ENCODE assay signal across 1 cellular context in the genomic region with DNA sequence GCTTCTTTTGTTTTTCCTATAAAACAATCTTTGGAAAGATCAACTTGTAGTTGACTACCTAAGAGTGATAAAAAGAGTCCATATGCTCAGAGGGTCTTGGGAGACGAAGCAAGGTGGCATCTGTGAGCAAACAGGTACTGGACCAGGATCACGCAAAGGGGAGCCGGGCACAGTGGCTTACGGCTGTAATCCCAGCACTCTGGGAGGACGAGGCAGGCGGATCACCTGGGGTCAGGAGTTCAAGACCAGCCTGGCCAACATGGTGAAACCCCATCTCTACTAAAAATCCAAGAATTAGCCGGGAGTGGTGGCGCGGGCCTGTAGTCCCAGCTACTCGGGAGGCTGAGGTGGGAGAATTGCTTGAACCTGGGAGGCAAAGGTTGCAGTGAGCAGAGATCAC. TPM values are rescaled to one million over a fixed set of nuclear protein-coding genes. Genes with fewer than 3 reads are reported as not detected.
"Had no signal": no experiment of that assay in that cellular context is flagged by ENCODE, and none has a peak within 500 bp of the region (broad histone marks: within the 10 kb centered on the region; RNA-seq: fewer than 3 reads in every experiment).

No MANE protein-coding gene starts in this region.

RNA-seq across cellular contexts. Expression of a gene that starts 2.0 kb away (rescaled TPM):
- polyA plus RNA-seq: keratinocyte had no signal
